In the genomic region with DNA sequence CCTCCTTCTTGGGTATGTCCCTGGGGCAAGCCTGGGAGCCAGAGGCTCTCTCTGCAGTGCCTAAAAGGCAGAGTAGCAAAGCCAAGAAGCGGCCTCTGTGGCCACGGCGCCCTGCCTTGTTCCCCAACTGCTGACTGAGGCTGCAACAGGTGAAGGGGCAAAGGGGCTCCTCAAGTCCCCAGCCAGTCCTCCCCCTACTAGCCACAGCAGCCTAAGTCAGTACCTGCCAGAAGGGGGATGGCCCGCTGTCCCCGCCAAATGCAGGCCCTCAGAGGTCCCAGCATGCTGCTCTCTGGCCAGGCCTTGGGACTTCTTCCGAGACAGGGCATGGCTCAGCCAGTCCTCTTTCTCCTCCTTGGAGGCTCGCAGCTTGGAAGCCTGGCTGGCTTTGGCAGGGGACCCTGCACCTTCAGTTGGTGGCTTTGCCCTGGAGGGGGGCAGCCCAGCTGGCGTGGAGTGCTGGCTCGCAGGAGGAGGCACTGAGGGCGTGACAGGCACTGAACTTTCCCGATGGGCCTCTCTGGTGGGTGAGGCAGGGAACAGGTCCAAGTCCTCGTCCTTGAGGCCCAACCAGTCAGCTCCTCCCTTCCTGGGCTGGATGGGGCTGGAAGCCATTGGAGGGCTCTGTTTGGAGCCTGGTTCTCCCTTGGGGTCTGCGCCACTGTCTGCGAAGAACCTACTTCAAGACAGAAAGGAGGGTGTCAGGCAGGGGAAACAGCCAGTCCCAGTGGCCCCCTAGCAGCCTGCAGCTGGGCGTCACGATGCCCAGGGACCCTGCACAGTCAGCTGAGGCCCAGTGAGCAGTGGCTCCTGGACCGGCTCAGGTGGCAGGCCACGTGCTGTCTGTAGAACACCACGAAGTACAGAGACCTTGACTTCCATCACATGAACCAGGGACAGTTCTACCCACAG, we compare ENCODE assay signal across 19 cellular contexts.
"Had no signal": no experiment of that assay in that cellular context is flagged by ENCODE, and none has a peak within 500 bp of the region (broad histone marks: within the 10 kb centered on the region; RNA-seq: fewer than 3 reads in every experiment).

No MANE protein-coding gene starts in this region.

- H3K36me3 Mint-ChIP-seq: activated naive CD4-positive, alpha-beta T cell treated with anti-CD3 and anti-CD28 coated beads, Interleukin-2, amount 50 U/mL, for 72 hours; natural killer cell had no signal

- H3K9me3 ChIP-seq: adrenal gland, gastroesophageal sphincter, heart left ventricle, suprapubic skin, upper lobe of right lung had no signal

- H3K4me1 ChIP-seq: adrenal gland, gastroesophageal sphincter, upper lobe of right lung had no signal

- H3K36me3 ChIP-seq: adrenal gland, upper lobe of right lung had no signal

- H3K27ac ChIP-seq: adrenal gland, gastroesophageal sphincter, heart left ventricle, suprapubic skin, upper lobe of right lung had no signal

- DNase-seq: activated gamma-delta T cell treated with Interleukin-2 at 50 U/mL for 16 hours; adrenal gland; effector CD8-positive, alpha-beta T cell; heart left ventricle; immature natural killer cell; mesendoderm; natural killer cell; nucleus accumbens; retina; stimulated activated naive CD8-positive, alpha-beta T cell treated with anti-CD3 and anti-CD28 coated beads, Interleukin-15, amount 100 ng/mL, for 72 hours; T-helper 1 cell; T1000; upper lobe of right lung had no signal

- H3K27ac Mint-ChIP-seq: dendritic cell treated with granulocyte-macrophage colony-stimulating factor and Interleukin-4, amounts not matched to agents 40 ng/mL and 50 ng/mL, for 4 days; immature natural killer cell; natural killer cell had no signal

- H3K9me3 Mint-ChIP-seq: activated naive CD4-positive, alpha-beta T cell treated with anti-CD3 and anti-CD28 coated beads, Interleukin-2, amount 50 U/mL, for 72 hours; dendritic cell treated with granulocyte-macrophage colony-stimulating factor and Interleukin-4, amounts not matched to agents 40 ng/mL and 50 ng/mL, for 4 days; immature natural killer cell; natural killer cell; stimulated activated naive CD8-positive, alpha-beta T cell treated with anti-CD3 and anti-CD28 coated beads, Interleukin-15, amount 100 ng/mL, for 72 hours had no signal

- ATAC-seq: activated CD4-positive, CD25-positive, alpha-beta regulatory T cell treated with anti-CD3 and anti-CD28 coated beads, Interleukin-2, amount 50 U/mL, for 24 hours; activated naive CD4-positive, alpha-beta T cell treated with anti-CD3 and anti-CD28 coated beads, Interleukin-2, amount 50 U/mL, for 72 hours; esophagus mucosa; gastroesophageal sphincter; natural killer cell; stimulated activated naive CD8-positive, alpha-beta T cell treated with anti-CD3 and anti-CD28 coated beads, Interleukin-15, amount 100 ng/mL, for 72 hours; upper lobe of right lung had no signal

- H3K4me3 ChIP-seq: adrenal gland, gastroesophageal sphincter, heart left ventricle, suprapubic skin, upper lobe of right lung had no signal

- H3K27me3 ChIP-seq: adrenal gland, gastroesophageal sphincter, heart left ventricle, suprapubic skin, upper lobe of right lung had no signal

- H3K4me1 Mint-ChIP-seq: immature natural killer cell; natural killer cell; stimulated activated naive CD8-positive, alpha-beta T cell treated with anti-CD3 and anti-CD28 coated beads, Interleukin-15, amount 100 ng/mL, for 72 hours had no signal

- H3K27me3 Mint-ChIP-seq: dendritic cell treated with granulocyte-macrophage colony-stimulating factor and Interleukin-4, amounts not matched to agents 40 ng/mL and 50 ng/mL, for 4 days; stimulated activated naive CD8-positive, alpha-beta T cell treated with anti-CD3 and anti-CD28 coated beads, Interleukin-15, amount 100 ng/mL, for 72 hours had no signal

- H3K4me3 Mint-ChIP-seq: dendritic cell treated with granulocyte-macrophage colony-stimulating factor and Interleukin-4, amounts not matched to agents 40 ng/mL and 50 ng/mL, for 4 days; immature natural killer cell; natural killer cell; stimulated activated naive CD8-positive, alpha-beta T cell treated with anti-CD3 and anti-CD28 coated beads, Interleukin-15, amount 100 ng/mL, for 72 hours had no signal
